Comparison of ENCODE assay signal across 18 cellular contexts in the genomic region with DNA sequence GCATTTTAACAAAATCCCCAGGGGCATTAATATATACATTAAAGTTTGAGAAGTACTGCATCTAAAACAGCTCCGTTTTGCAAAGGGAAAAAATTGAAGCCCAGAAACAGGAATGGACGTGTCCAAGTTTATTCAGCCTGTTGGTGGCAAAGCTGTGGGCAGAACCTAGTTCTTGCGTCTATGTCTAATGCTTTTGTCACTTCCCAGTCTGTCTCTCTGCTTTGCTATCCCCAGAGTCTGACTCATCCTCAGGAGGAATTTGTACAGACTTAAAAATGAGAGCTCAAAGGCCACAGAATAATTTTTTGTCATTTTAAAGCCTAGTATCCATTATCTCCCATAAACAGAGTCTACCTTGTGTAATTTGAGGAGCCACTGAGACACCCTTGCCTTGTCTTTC.
DNase-seq lines count a peak whose midpoint lies in the region; ATAC-seq and TF ChIP-seq lines count a peak whose summit lies in the region.
"Had no signal": no experiment of that assay in that cellular context is flagged by ENCODE, and none has a peak within 500 bp of the region (broad histone marks: within the 10 kb centered on the region; RNA-seq: fewer than 3 reads in every experiment).

No MANE protein-coding gene starts in this region.

- WGBS in SK-N-SH (ENCODE audit: low lambda C conversion rate), result 16% methylated on average over 3 of the region's 3 CpGs

- intact Hi-C loops in colonic mucosa (cut with DNase I), result no loop called here

- no peak for DNase-seq in SK-N-SH
- DNase-seq in amniotic epithelial cell (ENCODE audit: low read depth), result peak; percentile 37
- DNase-seq in foreskin keratinocyte, result peak; percentile 70 to 84
- no peak for DNase-seq in colonic mucosa
- DNase-seq in activated naive CD4-positive, alpha-beta T cell (lab: John Stamatoyannopoulos, UW), result no peak
- DNase-seq: ACHN; activated CD4-positive, alpha-beta T cell treated with anti-CD3 and anti-CD28 coated beads for 36 hours; activated CD8-positive, alpha-beta memory T cell treated with anti-CD3 and anti-CD28 coated beads, Interleukin-2, amount 50 U/mL, for 4 hours; activated gamma-delta T cell treated with Interleukin-2 at 50 U/mL for 16 hours; Caco-2; effector CD4-positive, alpha-beta T cell; kidney; NCI-H2171; SHP77 treated with DMSO at 0.1 percent for 48 hours had no signal

- ATAC-seq in SK-N-SH treated with all-trans-retinoic acid at 6 μM for 48 hours, result no peak
- peak; percentile 88 for ATAC-seq in foreskin keratinocyte
- ATAC-seq in HG03439 (IDR thresholded peaks at IDR 0.05; ENCODE audit: unreplicated experiment), result no peak
- ATAC-seq in GM19463 (IDR thresholded peaks at IDR 0.05; ENCODE audit: unreplicated experiment), result no peak
- ATAC-seq: activated CD4-positive, alpha-beta T cell treated with anti-CD3 and anti-CD28 coated beads for 36 hours; stimulated activated effector memory CD8-positive, alpha-beta T cell treated with anti-CD3 and anti-CD28 coated beads, Interleukin-12 subunit alpha, Interleukin-12 subunit beta, amount 100 ng/mL, for 72 hours had no signal

- no peaks in the 10 kb centered on the region for H3K9me2 ChIP-seq in SK-N-SH

- no peaks in the 10 kb centered on the region for H3K79me2 ChIP-seq in SK-N-SH (ENCODE audit: insufficient read depth)

- no peaks in the 10 kb centered on the region for H3K36me3 ChIP-seq in SK-N-SH (replicated peaks in 1 of 2; ENCODE audit: control insufficient read depth in 1 of 2, insufficient read depth in 2 of 2, low read length in 1 of 2)
- H3K36me3 ChIP-seq in colonic mucosa, result no peaks in the 10 kb centered on the region

- no peak overlapping the region for H2AFZ ChIP-seq in SK-N-SH (ENCODE audit: low read depth)

- no peak for TF ChIP-seq CTCF in SK-N-SH (IDR thresholded peaks at IDR 0.05)
- TF ChIP-seq CTCF in foreskin keratinocyte (conservative IDR thresholded peaks at IDR 0.05), result no peak
- TF ChIP-seq CTCF in colonic mucosa (IDR thresholded peaks at IDR 0.05), result no peak

- H3K27ac ChIP-seq in SK-N-SH (ENCODE audit: low read depth in 2 of 2, low read length in 1 of 2) (peak overlapping the region in 1 of 2 experiments; percentile 33; a peak in 2 of 4 replicates), foreskin keratinocyte (peak overlapping the region; percentile 58), colonic mucosa (no peak overlapping the region)

- H3K4me3 ChIP-seq in SK-N-SH (ENCODE audit: low read depth in 2 of 2, low read length in 1 of 2) (no peak overlapping the region), colonic mucosa (no peak overlapping the region)

- H3F3A ChIP-seq in SK-N-SH (replicated peaks; ENCODE audit: insufficient read depth), result peaks cover 17% of the 10 kb centered on the region

- no peak overlapping the region; the same call in 1 of the 2 replicates for H3K4me2 ChIP-seq in SK-N-SH

- H3K4me1 ChIP-seq in SK-N-SH (ENCODE audit: control insufficient read depth in 1 of 2, insufficient read depth in 2 of 2, low read depth in 1 of 2, low read length in 1 of 2), result 0 out of 4 replicates have a peak, but pooled peaks cover 0 to 4% of the 10 kb centered on the region in 2 experiments
- H3K4me1 ChIP-seq in foreskin keratinocyte, result peaks cover 37% of the 10 kb centered on the region
- H3K4me1 ChIP-seq in colonic mucosa, result no peaks in the 10 kb centered on the region
- H3K4me1 ChIP-seq: Caco-2 had no signal

- no peak overlapping the region for H3K9ac ChIP-seq in SK-N-SH
- no peak overlapping the region for H3K9ac ChIP-seq in colonic mucosa (ENCODE audit: low read depth in 2 of 2, low read length in 2 of 2)

- TF ChIP-seq EP300 in SK-N-SH (IDR thresholded peaks at IDR 0.05; ENCODE audit: borderline replicate concordance in 1 of 2, low read depth in 1 of 2, low read length in 1 of 2), result no peak

- H3K9me3 ChIP-seq in SK-N-SH (no peaks in the 10 kb centered on the region), colonic mucosa (no peaks in the 10 kb centered on the region)
- H3K9me3 ChIP-seq: Caco-2 had no signal

- CTCF ChIA-PET in SK-N-SH (lab: Yijun Ruan, JAX), result interaction anchor here (1.2 kb wide), 1 partner anchor 11 kb away, joined by 5 read pairs; no protein-coding TSS in a partner anchor

- no peak for TF ChIP-seq RAD21 in SK-N-SH (IDR thresholded peaks at IDR 0.05; ENCODE audit: low read length)

- H4K20me1 ChIP-seq in SK-N-SH (ENCODE audit: insufficient read depth), result no peaks in the 10 kb centered on the region

- POLR2A ChIA-PET in SK-N-SH (lab: Yijun Ruan, JAX), result no interaction called here

- no peaks in the 10 kb centered on the region for H3K27me3 ChIP-seq in SK-N-SH (ENCODE audit: insufficient read depth)
- H3K27me3 ChIP-seq in foreskin keratinocyte, result no peaks in the 10 kb centered on the region
- H3K27me3 ChIP-seq in colonic mucosa, result no peaks in the 10 kb centered on the region

TF ChIP-seq in SK-N-SH, 30 proteins besides CTCF, POLR2A, EP300 and RAD21:
- TF ChIP-seq FOSL2 (IDR thresholded peaks at IDR 0.05; ENCODE audit: borderline replicate concordance, low read depth), result peak; percentile 43; the same call in 1 of the 2 replicates
- no peak for TF ChIP-seq GATA2 (CRISPR knock-in tag; IDR thresholded peaks at IDR 0.05)
- no peak for TF ChIP-seq RFX5 (IDR thresholded peaks at IDR 0.05; ENCODE audit: low read length)
- TF ChIP-seq, protein P1, sequence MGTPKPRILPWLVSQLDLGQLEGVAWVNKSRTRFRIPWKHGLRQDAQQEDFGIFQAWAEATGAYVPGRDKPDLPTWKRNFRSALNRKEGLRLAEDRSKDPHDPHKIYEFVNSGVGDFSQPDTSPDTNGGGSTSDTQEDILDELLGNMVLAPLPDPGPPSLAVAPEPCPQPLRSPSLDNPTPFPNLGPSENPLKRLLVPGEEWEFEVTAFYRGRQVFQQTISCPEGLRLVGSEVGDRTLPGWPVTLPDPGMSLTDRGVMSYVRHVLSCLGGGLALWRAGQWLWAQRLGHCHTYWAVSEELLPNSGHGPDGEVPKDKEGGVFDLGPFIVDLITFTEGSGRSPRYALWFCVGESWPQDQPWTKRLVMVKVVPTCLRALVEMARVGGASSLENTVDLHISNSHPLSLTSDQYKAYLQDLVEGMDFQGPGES (IDR thresholded peaks at IDR 0.05; ENCODE audit: low read depth, low read length), result no peak
TF ChIP-seq in SK-N-SH: peak in this region for 1.

TF ChIP-seq in SK-N-SH treated with all-trans-retinoic acid at 6 μM for 48 hours, 23 proteins besides CTCF, POLR2A, EP300 and RAD21 (continues in another document):
- TF ChIP-seq CSDC2 (CRISPR knock-in tag; IDR thresholded peaks at IDR 0.05), result no peak
- TF ChIP-seq, protein P2, sequence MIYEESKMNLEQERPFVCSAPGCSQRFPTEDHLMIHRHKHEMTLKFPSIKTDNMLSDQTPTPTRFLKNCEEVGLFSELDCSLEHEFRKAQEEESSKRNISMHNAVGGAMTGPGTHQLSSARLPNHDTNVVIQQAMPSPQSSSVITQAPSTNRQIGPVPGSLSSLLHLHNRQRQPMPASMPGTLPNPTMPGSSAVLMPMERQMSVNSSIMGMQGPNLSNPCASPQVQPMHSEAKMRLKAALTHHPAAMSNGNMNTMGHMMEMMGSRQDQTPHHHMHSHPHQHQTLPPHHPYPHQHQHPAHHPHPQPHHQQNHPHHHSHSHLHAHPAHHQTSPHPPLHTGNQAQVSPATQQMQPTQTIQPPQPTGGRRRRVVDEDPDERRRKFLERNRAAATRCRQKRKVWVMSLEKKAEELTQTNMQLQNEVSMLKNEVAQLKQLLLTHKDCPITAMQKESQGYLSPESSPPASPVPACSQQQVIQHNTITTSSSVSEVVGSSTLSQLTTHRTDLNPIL (CRISPR knock-in tag; IDR thresholded peaks at IDR 0.05; ENCODE audit: low read depth), result no peak
- no peak for TF ChIP-seq SNAI2 (CRISPR knock-in tag; IDR thresholded peaks at IDR 0.05)
- no peak for TF ChIP-seq OSR1 (CRISPR knock-in tag; IDR thresholded peaks at IDR 0.05)
- TF ChIP-seq, protein P3, sequence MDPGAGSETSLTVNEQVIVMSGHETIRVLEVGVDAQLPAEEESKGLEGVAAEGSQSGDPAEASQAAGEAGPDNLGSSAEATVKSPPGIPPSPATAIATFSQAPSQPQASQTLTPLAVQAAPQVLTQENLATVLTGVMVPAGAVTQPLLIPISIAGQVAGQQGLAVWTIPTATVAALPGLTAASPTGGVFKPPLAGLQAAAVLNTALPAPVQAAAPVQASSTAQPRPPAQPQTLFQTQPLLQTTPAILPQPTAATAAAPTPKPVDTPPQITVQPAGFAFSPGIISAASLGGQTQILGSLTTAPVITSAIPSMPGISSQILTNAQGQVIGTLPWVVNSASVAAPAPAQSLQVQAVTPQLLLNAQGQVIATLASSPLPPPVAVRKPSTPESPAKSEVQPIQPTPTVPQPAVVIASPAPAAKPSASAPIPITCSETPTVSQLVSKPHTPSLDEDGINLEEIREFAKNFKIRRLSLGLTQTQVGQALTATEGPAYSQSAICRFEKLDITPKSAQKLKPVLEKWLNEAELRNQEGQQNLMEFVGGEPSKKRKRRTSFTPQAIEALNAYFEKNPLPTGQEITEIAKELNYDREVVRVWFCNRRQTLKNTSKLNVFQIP (CRISPR knock-in tag; IDR thresholded peaks at IDR 0.05; ENCODE audit: borderline replicate concordance, low read depth), result no peak
- TF ChIP-seq, protein P4, sequence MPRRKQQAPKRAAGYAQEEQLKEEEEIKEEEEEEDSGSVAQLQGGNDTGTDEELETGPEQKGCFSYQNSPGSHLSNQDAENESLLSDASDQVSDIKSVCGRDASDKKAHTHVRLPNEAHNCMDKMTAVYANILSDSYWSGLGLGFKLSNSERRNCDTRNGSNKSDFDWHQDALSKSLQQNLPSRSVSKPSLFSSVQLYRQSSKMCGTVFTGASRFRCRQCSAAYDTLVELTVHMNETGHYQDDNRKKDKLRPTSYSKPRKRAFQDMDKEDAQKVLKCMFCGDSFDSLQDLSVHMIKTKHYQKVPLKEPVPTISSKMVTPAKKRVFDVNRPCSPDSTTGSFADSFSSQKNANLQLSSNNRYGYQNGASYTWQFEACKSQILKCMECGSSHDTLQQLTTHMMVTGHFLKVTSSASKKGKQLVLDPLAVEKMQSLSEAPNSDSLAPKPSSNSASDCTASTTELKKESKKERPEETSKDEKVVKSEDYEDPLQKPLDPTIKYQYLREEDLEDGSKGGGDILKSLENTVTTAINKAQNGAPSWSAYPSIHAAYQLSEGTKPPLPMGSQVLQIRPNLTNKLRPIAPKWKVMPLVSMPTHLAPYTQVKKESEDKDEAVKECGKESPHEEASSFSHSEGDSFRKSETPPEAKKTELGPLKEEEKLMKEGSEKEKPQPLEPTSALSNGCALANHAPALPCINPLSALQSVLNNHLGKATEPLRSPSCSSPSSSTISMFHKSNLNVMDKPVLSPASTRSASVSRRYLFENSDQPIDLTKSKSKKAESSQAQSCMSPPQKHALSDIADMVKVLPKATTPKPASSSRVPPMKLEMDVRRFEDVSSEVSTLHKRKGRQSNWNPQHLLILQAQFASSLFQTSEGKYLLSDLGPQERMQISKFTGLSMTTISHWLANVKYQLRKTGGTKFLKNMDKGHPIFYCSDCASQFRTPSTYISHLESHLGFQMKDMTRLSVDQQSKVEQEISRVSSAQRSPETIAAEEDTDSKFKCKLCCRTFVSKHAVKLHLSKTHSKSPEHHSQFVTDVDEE (CRISPR knock-in tag; IDR thresholded peaks at IDR 0.05), result no peak
- TF ChIP-seq TOX (CRISPR knock-in tag; IDR thresholded peaks at IDR 0.05; ENCODE audit: borderline replicate concordance), result no peak

Comparison
In these comparisons a context has a peak if more than half of its experiments do, and no peak if none do; other contexts are left out.
1. DNase-seq: peak in amniotic epithelial cell (single experiment) and foreskin keratinocyte (2 of 2); none in SK-N-SH (single experiment), colonic mucosa (single experiment) and activated naive CD4-positive, alpha-beta T cell (0 of 4).